10 cellular contexts compared by ENCODE assay signal in the genomic region with DNA sequence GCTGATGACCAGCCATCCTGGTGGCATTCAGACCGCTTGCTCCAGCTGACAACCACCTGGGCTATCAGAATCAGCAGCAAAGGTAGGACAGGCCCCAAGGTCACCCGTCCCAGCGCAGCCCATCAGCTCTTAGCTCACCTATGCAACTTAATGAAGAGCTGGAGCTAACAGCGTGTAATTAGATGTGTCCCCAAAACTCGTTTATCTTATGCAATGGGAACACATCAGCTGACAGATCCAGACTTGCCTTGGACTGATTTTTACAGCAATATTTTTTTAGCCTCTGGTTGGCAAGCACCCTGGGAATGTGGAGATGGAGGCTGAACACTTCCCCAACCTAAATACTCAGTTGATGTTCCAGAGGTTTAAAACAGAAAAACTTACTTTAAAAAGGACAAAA.
DNase-seq lines count a peak whose midpoint lies in the region; ATAC-seq and TF ChIP-seq lines count a peak whose summit lies in the region.
"Had no signal": no experiment of that assay in that cellular context is flagged by ENCODE, and none has a peak within 500 bp of the region (broad histone marks: within the 10 kb centered on the region; RNA-seq: fewer than 3 reads in every experiment).

No MANE protein-coding gene starts in this region.

- TF ChIP-seq CTCF in neural crest cell (conservative IDR thresholded peaks at IDR 0.05) = no peak
- no peak for TF ChIP-seq CTCF in type B pancreatic cell (conservative IDR thresholded peaks at IDR 0.05)

- no peak overlapping the region for H3K4me3 ChIP-seq in SK-N-MC
- H3K4me3 ChIP-seq in H7 (ENCODE audit: insufficient read depth, low read depth, low read length) = no peak overlapping the region

- H3K36me3 ChIP-seq in SK-N-MC (ENCODE audit: insufficient read depth, low read length) (no peaks in the 10 kb centered on the region), H7 (replicated peaks; ENCODE audit: control insufficient read depth, insufficient read depth, low read length) (no peaks in the 10 kb centered on the region; the same call in 1 of the 2 replicates)

- H3K4me1 Mint-ChIP-seq in neural crest cell (peaks cover 82% of the 10 kb centered on the region), type B pancreatic cell (ENCODE audit: unreplicated experiment) (peaks cover 55% of the 10 kb centered on the region)

- peak overlapping the region; percentile 30; the same call in 1 of the 2 replicates for H3K27ac ChIP-seq in SK-N-MC
- H3K27ac ChIP-seq in epithelial cell of prostate = peak overlapping the region; percentile 75

- H3K9me3 ChIP-seq in SK-N-MC (ENCODE audit: low read depth, low read length) = no peaks in the 10 kb centered on the region

- no peak for ATAC-seq in HG03457 (IDR thresholded peaks at IDR 0.05; ENCODE audit: unreplicated experiment)

- H3K36me3 Mint-ChIP-seq in neural crest cell (ENCODE audit: low read depth) (peaks cover 3% of the 10 kb centered on the region), type B pancreatic cell (peaks cover 3% of the 10 kb centered on the region)

- H3K27me3 ChIP-seq in H7 (ENCODE audit: control insufficient read depth, insufficient read depth, low read length) = no peaks in the 10 kb centered on the region

- DNase-seq in SK-N-MC (ENCODE audit: low read depth, low spot score) (no peak), epithelial cell of prostate (ENCODE audit: low read depth, low spot score) (no peak), neural crest cell (ENCODE audit: low read depth, low spot score) (no peak), type B pancreatic cell (ENCODE audit: extremely low spot score, unreplicated experiment) (no peak), H7 (no peak)
- DNase-seq in activated CD4-positive, alpha-beta T cell treated with anti-CD3 and anti-CD28 coated beads, Interleukin-2, amount 50 U/mL, for 48 hours = no peak
- DNase-seq: central memory CD4-positive, alpha-beta T cell; NCI-H1694 treated with DMSO at 0.1 percent for 48 hours had no signal

- H3K4me3 Mint-ChIP-seq in neural crest cell (no peak overlapping the region), type B pancreatic cell (no peak overlapping the region)
- H3K4me3 Mint-ChIP-seq: stimulated activated naive CD8-positive, alpha-beta T cell treated with anti-CD3 and anti-CD28 coated beads, Interleukin-15, Interleukin-2, amounts not matched to agents 100 ng/mL and 50 ng/mL, for 24 hours had no signal

- no peak overlapping the region for H3K9ac ChIP-seq in SK-N-MC (ENCODE audit: insufficient read length)

- H3K27me3 Mint-ChIP-seq in neural crest cell (ENCODE audit: low read depth) = no peaks in the 10 kb centered on the region
- no peaks in the 10 kb centered on the region for H3K27me3 Mint-ChIP-seq in type B pancreatic cell
- H3K27me3 Mint-ChIP-seq: stimulated activated naive CD8-positive, alpha-beta T cell treated with anti-CD3 and anti-CD28 coated beads, Interleukin-15, Interleukin-2, amounts not matched to agents 100 ng/mL and 50 ng/mL, for 24 hours had no signal

- H3K9me3 Mint-ChIP-seq in neural crest cell (no peaks in the 10 kb centered on the region), type B pancreatic cell (no peaks in the 10 kb centered on the region)
- H3K9me3 Mint-ChIP-seq: stimulated activated naive CD8-positive, alpha-beta T cell treated with anti-CD3 and anti-CD28 coated beads, Interleukin-15, Interleukin-2, amounts not matched to agents 100 ng/mL and 50 ng/mL, for 24 hours had no signal

- H3K27ac Mint-ChIP-seq in neural crest cell (ENCODE audit: unreplicated experiment) = peak overlapping the region; percentile 21
- H3K27ac Mint-ChIP-seq in type B pancreatic cell = peak overlapping the region; percentile 80
- H3K27ac Mint-ChIP-seq: stimulated activated naive CD8-positive, alpha-beta T cell treated with anti-CD3 and anti-CD28 coated beads, Interleukin-15, Interleukin-2, amounts not matched to agents 100 ng/mL and 50 ng/mL, for 24 hours had no signal
